ENCODE assay signal across 1 cellular context in the genomic region with DNA sequence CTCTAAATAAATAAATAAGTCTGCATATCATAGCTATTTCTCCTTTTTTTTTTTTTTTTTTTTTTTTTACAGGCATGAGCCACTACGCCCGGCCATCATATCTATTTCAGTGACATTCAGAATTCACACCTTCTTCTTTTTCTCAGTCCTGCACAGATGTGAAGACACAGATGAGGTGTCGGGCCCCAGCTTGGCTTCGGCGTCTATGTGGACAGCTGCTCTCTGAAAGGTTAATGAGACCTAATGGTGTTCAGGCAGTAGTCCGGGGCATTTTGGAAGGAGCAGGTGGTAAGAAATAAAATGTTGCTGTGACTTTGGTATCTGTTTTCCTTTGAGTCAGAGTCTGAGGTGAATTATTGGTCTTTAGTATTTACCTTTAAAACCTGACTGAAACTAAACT.
TF ChIP-seq lines count a peak whose summit lies in the region.

No MANE protein-coding gene starts in this region.

TF ChIP-seq in WTC11, 78 proteins besides CTCF, POLR2A, EP300 and RAD21 (continued from another document):
- TF ChIP-seq, protein P1, sequence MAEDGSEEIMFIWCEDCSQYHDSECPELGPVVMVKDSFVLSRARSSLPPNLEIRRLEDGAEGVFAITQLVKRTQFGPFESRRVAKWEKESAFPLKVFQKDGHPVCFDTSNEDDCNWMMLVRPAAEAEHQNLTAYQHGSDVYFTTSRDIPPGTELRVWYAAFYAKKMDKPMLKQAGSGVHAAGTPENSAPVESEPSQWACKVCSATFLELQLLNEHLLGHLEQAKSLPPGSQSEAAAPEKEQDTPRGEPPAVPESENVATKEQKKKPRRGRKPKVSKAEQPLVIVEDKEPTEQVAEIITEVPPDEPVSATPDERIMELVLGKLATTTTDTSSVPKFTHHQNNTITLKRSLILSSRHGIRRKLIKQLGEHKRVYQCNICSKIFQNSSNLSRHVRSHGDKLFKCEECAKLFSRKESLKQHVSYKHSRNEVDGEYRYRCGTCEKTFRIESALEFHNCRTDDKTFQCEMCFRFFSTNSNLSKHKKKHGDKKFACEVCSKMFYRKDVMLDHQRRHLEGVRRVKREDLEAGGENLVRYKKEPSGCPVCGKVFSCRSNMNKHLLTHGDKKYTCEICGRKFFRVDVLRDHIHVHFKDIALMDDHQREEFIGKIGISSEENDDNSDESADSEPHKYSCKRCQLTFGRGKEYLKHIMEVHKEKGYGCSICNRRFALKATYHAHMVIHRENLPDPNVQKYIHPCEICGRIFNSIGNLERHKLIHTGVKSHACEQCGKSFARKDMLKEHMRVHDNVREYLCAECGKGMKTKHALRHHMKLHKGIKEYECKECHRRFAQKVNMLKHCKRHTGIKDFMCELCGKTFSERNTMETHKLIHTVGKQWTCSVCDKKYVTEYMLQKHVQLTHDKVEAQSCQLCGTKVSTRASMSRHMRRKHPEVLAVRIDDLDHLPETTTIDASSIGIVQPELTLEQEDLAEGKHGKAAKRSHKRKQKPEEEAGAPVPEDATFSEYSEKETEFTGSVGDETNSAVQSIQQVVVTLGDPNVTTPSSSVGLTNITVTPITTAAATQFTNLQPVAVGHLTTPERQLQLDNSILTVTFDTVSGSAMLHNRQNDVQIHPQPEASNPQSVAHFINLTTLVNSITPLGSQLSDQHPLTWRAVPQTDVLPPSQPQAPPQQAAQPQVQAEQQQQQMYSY (CRISPR knock-in tag; IDR thresholded peaks at IDR 0.05): no peak
- TF ChIP-seq SMAD3 (CRISPR knock-in tag; IDR thresholded peaks at IDR 0.05; ENCODE audit: borderline replicate concordance) (no peak), MYBL2 (CRISPR knock-in tag; IDR thresholded peaks at IDR 0.05) (no peak), ZNF219 (CRISPR knock-in tag; IDR thresholded peaks at IDR 0.05; ENCODE audit: borderline replicate concordance) (no peak)
